8 cellular contexts compared by ENCODE assay signal in the genomic region with DNA sequence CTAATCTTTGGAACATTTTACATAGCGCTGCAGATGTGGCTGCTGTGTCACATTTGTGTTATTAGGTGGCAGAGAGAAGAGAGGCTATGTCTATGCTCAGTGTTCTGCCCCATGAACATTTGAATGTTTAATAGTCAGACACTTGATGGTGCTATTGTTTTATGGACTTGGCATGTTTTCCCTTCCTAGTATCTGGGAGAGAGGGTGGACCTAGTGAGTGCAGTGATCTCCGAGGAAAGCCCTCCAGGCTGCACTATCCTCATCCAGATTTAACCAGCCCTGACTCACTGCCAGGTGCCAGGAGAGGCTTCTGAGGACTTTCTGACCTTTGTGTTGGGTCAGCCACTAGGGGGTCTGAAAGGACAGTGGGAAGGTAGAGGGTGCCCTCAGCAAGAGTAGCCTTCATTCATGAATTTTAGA. TPM values are rescaled to one million over a fixed set of nuclear protein-coding genes. Genes with fewer than 3 reads are reported as not detected.
DNase-seq lines count a peak whose midpoint lies in the region; ATAC-seq and TF ChIP-seq lines count a peak whose summit lies in the region.

No MANE protein-coding gene starts in this region.

- no peak; the same call in 1 of the 2 replicates for TF ChIP-seq RAD21 in SK-N-SH (IDR thresholded peaks at IDR 0.05; ENCODE audit: low read length)

- ATAC-seq in DND-41 (ENCODE audit: insufficient read depth, low read depth), result peak; percentile 39; the same call in 1 of the 3 replicates
- peak; percentile 70 for ATAC-seq in left lobe of liver
- ATAC-seq in HG03520 (IDR thresholded peaks at IDR 0.05; ENCODE audit: unreplicated experiment), result no peak

- H3K4me1 Mint-ChIP-seq in activated T-helper 1 cell treated with anti-CD3 and anti-CD28 coated beads, Interleukin-12 subunit alpha, Interleukin-12 subunit beta, Interleukin-2, Interleukin-4 antibody, amounts not matched to agents 30 ng/mL and 10 ng/mL and 1 ng/mL, durations not matched to agents 14 hours and 24 hours and 36 hours (ENCODE audit: low read depth), result peaks cover 35% of the 10 kb centered on the region

- H3K27me3 ChIP-seq in DND-41 (ENCODE audit: insufficient read depth, low read length, poor library complexity) (no peaks in the 10 kb centered on the region), GM23248 (replicated peaks; ENCODE audit: insufficient read depth) (no peaks in the 10 kb centered on the region), SK-N-SH (ENCODE audit: insufficient read depth) (no peaks in the 10 kb centered on the region)

- CTCF ChIA-PET in SK-N-SH (lab: Yijun Ruan, JAX), result interaction anchor here (0.8 to 4.6 kb wide), 3 partner anchors 12 to 223 kb away, joined by 3 to 33 read pairs (median 4); no protein-coding TSS in a partner anchor
- CTCF ChIA-PET in RWPE1 (lab: Yijun Ruan, JAX), result interaction anchor here (1.7 kb wide), 1 partner anchor 108 kb away, joined by 5 read pairs; no protein-coding TSS in a partner anchor

- H3K79me2 ChIP-seq in DND-41 (ENCODE audit: insufficient read depth, low read length) (no peaks in the 10 kb centered on the region; the same call in 1 of the 2 replicates), GM23248 (ENCODE audit: insufficient read depth) (peaks cover 97% of the 10 kb centered on the region), SK-N-SH (ENCODE audit: insufficient read depth) (peaks cover 47% of the 10 kb centered on the region)

- H3K9me2 ChIP-seq in GM23248 (ENCODE audit: insufficient read depth) (no peaks in the 10 kb centered on the region), SK-N-SH (no peaks in the 10 kb centered on the region)

- in situ Hi-C loops in GM23248 (cut with MboI), result no loop called here

- no peak overlapping the region for H3K27ac Mint-ChIP-seq in activated T-helper 1 cell treated with anti-CD3 and anti-CD28 coated beads, Interleukin-12 subunit alpha, Interleukin-12 subunit beta, Interleukin-2, Interleukin-4 antibody, amounts not matched to agents 30 ng/mL and 10 ng/mL and 1 ng/mL, durations not matched to agents 14 hours and 24 hours and 36 hours

- no peak overlapping the region for H3K4me3 ChIP-seq in DND-41 (ENCODE audit: low read depth in 1 of 2, low read length in 2 of 2)
- H3K4me3 ChIP-seq in GM23248, result no peak overlapping the region
- H3K4me3 ChIP-seq in SK-N-SH (ENCODE audit: low read depth in 2 of 2, low read length in 1 of 2), result no peak overlapping the region

- DNase-seq in DND-41 (no peak), GM23248 (peak; percentile 17), SK-N-SH (peak; percentile 10), left lobe of liver (ENCODE audit: low spot score) (no peak), NCI-H526 (lab: John Stamatoyannopoulos, UW) (no peak), RWPE1 (ENCODE audit: low spot score) (no peak)
- no peak for DNase-seq in activated T-helper 1 cell treated with anti-CD3 and anti-CD28 coated beads, Interleukin-12 subunit alpha, Interleukin-12 subunit beta, Interleukin-2, Interleukin-4 antibody, amounts not matched to agents 30 ng/mL and 10 ng/mL and 1 ng/mL, durations not matched to agents 14 hours and 24 hours and 36 hours (ENCODE audit: low spot score)

- H3K9me3 ChIP-seq in DND-41 (ENCODE audit: insufficient read depth, low read length, severe bottlenecking), result no peaks in the 10 kb centered on the region
- no peaks in the 10 kb centered on the region for H3K9me3 ChIP-seq in GM23248 (ENCODE audit: low read depth)
- H3K9me3 ChIP-seq in SK-N-SH, result no peaks in the 10 kb centered on the region

- no peak overlapping the region for H3K9ac ChIP-seq in DND-41 (ENCODE audit: low read depth, low read length)
- H3K9ac ChIP-seq in GM23248, result no peak overlapping the region
- H3K9ac ChIP-seq in SK-N-SH, result no peak overlapping the region

- H3K36me3 ChIP-seq in DND-41 (ENCODE audit: insufficient read depth, low read length), result peaks cover 86% of the 10 kb centered on the region
- peaks cover 85% of the 10 kb centered on the region for H3K36me3 ChIP-seq in GM23248 (ENCODE audit: low read depth)
- peaks cover 79 to 94% of the 10 kb centered on the region in 2 experiments for H3K36me3 ChIP-seq in SK-N-SH (replicated peaks in 1 of 2; ENCODE audit: control insufficient read depth in 1 of 2, insufficient read depth in 2 of 2, low read length in 1 of 2)

- 68 to 76% methylated on average over 2 of the region's 2 CpGs for WGBS in GM23248 (ENCODE audit: low coverage in 1 of 2, low lambda C conversion rate in 2 of 2, missing lambda C conversion rate in 2 of 2), 2 experiments
- WGBS in SK-N-SH (ENCODE audit: low lambda C conversion rate), result 92% methylated on average over 2 of the region's 2 CpGs

- TF ChIP-seq CTCF in DND-41 (IDR thresholded peaks at IDR 0.05; ENCODE audit: borderline replicate concordance, extremely low read depth, low read length, poor library complexity, severe bottlenecking) (peak; percentile 15), SK-N-SH (IDR thresholded peaks at IDR 0.05) (peak; percentile 37), RWPE1 (conservative IDR thresholded peaks at IDR 0.05; ENCODE audit: low read depth) (no peak)

- peaks cover 40% of the 10 kb centered on the region for H3F3A ChIP-seq in GM23248 (ENCODE audit: insufficient read depth)
- peaks cover 25% of the 10 kb centered on the region for H3F3A ChIP-seq in SK-N-SH (replicated peaks; ENCODE audit: insufficient read depth)

- intact Hi-C loops in activated T-helper 1 cell treated with anti-CD3 and anti-CD28 coated beads, Interleukin-12 subunit alpha, Interleukin-12 subunit beta, Interleukin-2, Interleukin-4 antibody, amounts not matched to agents 30 ng/mL and 10 ng/mL and 1 ng/mL, durations not matched to agents 14 hours and 24 hours and 36 hours (cut with micrococcal nuclease), result no loop called here

- no peak for TF ChIP-seq EP300 in SK-N-SH (IDR thresholded peaks at IDR 0.05; ENCODE audit: borderline replicate concordance in 1 of 2, low read depth in 1 of 2, low read length in 1 of 2)

- POLR2A ChIA-PET in SK-N-SH (lab: Yijun Ruan, JAX), result no interaction called here
- POLR2A ChIA-PET in RWPE1 (lab: Yijun Ruan, JAX; ENCODE audit: low non-redundant PET), result no interaction called here

- no peak overlapping the region for H3K4me2 ChIP-seq in DND-41 (ENCODE audit: insufficient read depth, low read length)
- H3K4me2 ChIP-seq in GM23248 (ENCODE audit: unreplicated experiment), result no peak overlapping the region
- H3K4me2 ChIP-seq in SK-N-SH, result no peak overlapping the region

- H3K9me3 Mint-ChIP-seq in activated T-helper 1 cell treated with anti-CD3 and anti-CD28 coated beads, Interleukin-12 subunit alpha, Interleukin-12 subunit beta, Interleukin-2, Interleukin-4 antibody, amounts not matched to agents 30 ng/mL and 10 ng/mL and 1 ng/mL, durations not matched to agents 14 hours and 24 hours and 36 hours, result no peaks in the 10 kb centered on the region

- H3K36me3 Mint-ChIP-seq in activated T-helper 1 cell treated with anti-CD3 and anti-CD28 coated beads, Interleukin-12 subunit alpha, Interleukin-12 subunit beta, Interleukin-2, Interleukin-4 antibody, amounts not matched to agents 30 ng/mL and 10 ng/mL and 1 ng/mL, durations not matched to agents 14 hours and 24 hours and 36 hours (ENCODE audit: low read depth), result peaks cover 57% of the 10 kb centered on the region

- H3K27me3 Mint-ChIP-seq in activated T-helper 1 cell treated with anti-CD3 and anti-CD28 coated beads, Interleukin-12 subunit alpha, Interleukin-12 subunit beta, Interleukin-2, Interleukin-4 antibody, amounts not matched to agents 30 ng/mL and 10 ng/mL and 1 ng/mL, durations not matched to agents 14 hours and 24 hours and 36 hours (ENCODE audit: insufficient read depth), result no peaks in the 10 kb centered on the region

- H3K4me1 ChIP-seq in DND-41 (ENCODE audit: insufficient read depth, low read length) (no peaks in the 10 kb centered on the region), GM23248 (ENCODE audit: insufficient read depth) (no peaks in the 10 kb centered on the region), SK-N-SH (ENCODE audit: control insufficient read depth in 1 of 2, insufficient read depth in 2 of 2, low read depth in 1 of 2, low read length in 1 of 2) (peaks cover 0 to 12% of the 10 kb centered on the region in 2 experiments; a peak in 2 of 4 replicates)

- H4K20me1 ChIP-seq in DND-41 (ENCODE audit: insufficient read depth, low read length), result peaks cover 3% of the 10 kb centered on the region; the same call in 1 of the 2 replicates
- H4K20me1 ChIP-seq in GM23248 (ENCODE audit: insufficient read depth), result no peaks in the 10 kb centered on the region
- H4K20me1 ChIP-seq in SK-N-SH (ENCODE audit: insufficient read depth), result no peaks in the 10 kb centered on the region

- no peak overlapping the region for H3K4me3 Mint-ChIP-seq in activated T-helper 1 cell treated with anti-CD3 and anti-CD28 coated beads, Interleukin-12 subunit alpha, Interleukin-12 subunit beta, Interleukin-2, Interleukin-4 antibody, amounts not matched to agents 30 ng/mL and 10 ng/mL and 1 ng/mL, durations not matched to agents 14 hours and 24 hours and 36 hours

- H3K27ac ChIP-seq in DND-41 (ENCODE audit: low read length) (no peak overlapping the region), GM23248 (no peak overlapping the region), SK-N-SH (ENCODE audit: low read depth in 2 of 2, low read length in 1 of 2) (no peak overlapping the region; a peak in 1 of 4 replicates), RWPE1 (no peak overlapping the region)

- H2AFZ ChIP-seq in DND-41 (ENCODE audit: low read depth, low read length), result no peak overlapping the region
- H2AFZ ChIP-seq in GM23248, result no peak overlapping the region
- no peak overlapping the region for H2AFZ ChIP-seq in SK-N-SH (ENCODE audit: low read depth)

RNA-seq across cellular contexts. Expression of a gene that starts 24.3 kb away (rescaled TPM):
- 13.4 and 15.1 TPM in 2 replicates for total RNA-seq in GM23248 (2014; rRNA removed; shearing (Covaris generic))
- polyA plus RNA-seq in GM23248 (2016; fragmentation: Nextera tagmentation; extraction: Ambion mirVana), result 25.4 and 27.0 TPM in 2 replicates
- 19.1 and 32.0 TPM in 2 replicates for polyA plus RNA-seq in SK-N-SH (2012; rRNA removed)
- 9.5 and 10.9 TPM in 2 replicates for polyA plus RNA-seq in SK-N-SH (2012; cell fraction: cytosol; rRNA removed)
- 76.5 and 180 TPM in 2 replicates for polyA plus RNA-seq in SK-N-SH (2012; cell fraction: nucleus; rRNA removed)
- 13.4 TPM for total RNA-seq in left lobe of liver
- total RNA-seq in activated T-helper 1 cell treated with anti-CD3 and anti-CD28 coated beads, Interleukin-12 subunit alpha, Interleukin-12 subunit beta, Interleukin-2, Interleukin-4 antibody, amounts not matched to agents 30 ng/mL and 10 ng/mL and 1 ng/mL, durations not matched to agents 14 hours and 24 hours and 36 hours, result 57.7 and 58.6 TPM in 2 replicates

RNA-seq across cellular contexts. Expression of a gene that starts 24.8 kb away (rescaled TPM):
- 8.0 and 10.3 TPM in 2 replicates for total RNA-seq in GM23248 (2014; rRNA removed; shearing (Covaris generic))
- 5.0 and 7.0 TPM in 2 replicates for polyA plus RNA-seq in GM23248 (2016; fragmentation: Nextera tagmentation; extraction: Ambion mirVana)
- polyA plus RNA-seq in SK-N-SH (2012; rRNA removed), result 2.9 and 4.6 TPM in 2 replicates
- polyA plus RNA-seq in SK-N-SH (2012; cell fraction: cytosol; rRNA removed), result 4.1 and 5.7 TPM in 2 replicates
- polyA plus RNA-seq in SK-N-SH (2012; cell fraction: nucleus; rRNA removed), result 4.3 and 6.0 TPM in 2 replicates
- 1.4 TPM for total RNA-seq in left lobe of liver
- total RNA-seq in activated T-helper 1 cell treated with anti-CD3 and anti-CD28 coated beads, Interleukin-12 subunit alpha, Interleukin-12 subunit beta, Interleukin-2, Interleukin-4 antibody, amounts not matched to agents 30 ng/mL and 10 ng/mL and 1 ng/mL, durations not matched to agents 14 hours and 24 hours and 36 hours, result 5.7 and 5.9 TPM in 2 replicates

RNA-seq across cellular contexts. Expression of a gene that starts 46.5 kb away (rescaled TPM):
- 25.8 and 40.5 TPM in 2 replicates for total RNA-seq in GM23248 (2014; rRNA removed; shearing (Covaris generic))
- polyA plus RNA-seq in GM23248 (2016; fragmentation: Nextera tagmentation; extraction: Ambion mirVana), result 16.0 and 18.2 TPM in 2 replicates
- 12.6 and 17.4 TPM in 2 replicates for polyA plus RNA-seq in SK-N-SH (2012; rRNA removed)
- polyA plus RNA-seq in SK-N-SH (2012; cell fraction: cytosol; rRNA removed), result 19.3 and 20.4 TPM in 2 replicates
- polyA plus RNA-seq in SK-N-SH (2012; cell fraction: nucleus; rRNA removed), result 1.6 and 8.1 TPM in 2 replicates
- total RNA-seq in left lobe of liver, result 21.5 TPM
- total RNA-seq in activated T-helper 1 cell treated with anti-CD3 and anti-CD28 coated beads, Interleukin-12 subunit alpha, Interleukin-12 subunit beta, Interleukin-2, Interleukin-4 antibody, amounts not matched to agents 30 ng/mL and 10 ng/mL and 1 ng/mL, durations not matched to agents 14 hours and 24 hours and 36 hours, result 10.6 and 11.3 TPM in 2 replicates

Comparison
In these comparisons a context has a peak if more than half of its experiments do, and no peak if none do; other contexts are left out.
1. DNase-seq: peak in GM23248 (single experiment) and SK-N-SH (single experiment); none in DND-41 (single experiment), left lobe of liver (single experiment), NCI-H526 (0 of 2), RWPE1 (single experiment) and activated T-helper 1 cell treated with anti-CD3 and anti-CD28 coated beads, Interleukin-12 subunit alpha, Interleukin-12 subunit beta, Interleukin-2, Interleukin-4 antibody, amounts not matched to agents 30 ng/mL and 10 ng/mL and 1 ng/mL, durations not matched to agents 14 hours and 24 hours and 36 hours (single experiment).